Comparison of ENCODE assay signal across 6 cellular contexts in the genomic region with DNA sequence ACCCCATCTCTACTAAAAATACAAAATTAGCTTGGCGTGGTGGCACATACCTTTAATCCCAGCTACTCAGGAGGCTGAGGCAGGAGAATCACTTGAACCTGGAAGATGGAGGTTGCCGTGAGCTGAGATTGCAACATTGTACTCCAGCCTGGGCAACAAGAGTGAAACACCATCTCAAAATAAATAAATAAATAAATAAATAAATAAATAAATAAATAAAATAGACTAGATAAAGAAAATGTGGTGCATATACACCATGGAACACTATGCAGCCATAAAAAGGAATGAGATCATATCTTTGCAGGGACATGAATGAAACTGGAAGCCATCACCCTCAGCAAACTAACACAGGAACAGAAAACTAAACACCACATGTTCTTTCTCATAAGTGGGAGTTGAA.
DNase-seq lines count a peak whose midpoint lies in the region; ATAC-seq, FAIRE-seq and TF ChIP-seq lines count a peak whose summit lies in the region.
"Not testable (repeated sequence)": the region's sequence is repeated elsewhere in the genome, so short reads cannot be mapped to it uniquely, and the experiment has no call there.

No MANE protein-coding gene starts in this region.

- peaks cover 21% of the 10 kb centered on the region for H3K9me3 Mint-ChIP-seq in MCF 10A (ENCODE audit: unreplicated experiment)

- not testable (repeated sequence) for H3K27me3 Mint-ChIP-seq in MCF 10A (ENCODE audit: insufficient read depth, unreplicated experiment)

- H3K4me3 ChIP-seq in A549; HEK293 (ENCODE audit: low read depth, low read length); PC-3 (ENCODE audit: low read length); RWPE2 (ENCODE audit: severe bottlenecking): not testable (repeated sequence)

- FAIRE-seq in A549 (lab: Jason Lieb, UNC), result not testable (repeated sequence)

- not testable (repeated sequence) for BruUV-seq in PC-3 (replicated peaks; lab: Mats Ljungman, UMichigan); MCF 10A (replicated peaks; lab: Mats Ljungman, UMichigan)

- DNase-seq in A549 (ENCODE audit: low read depth in 1 of 2, low spot score in 1 of 2); PC-3; RWPE2 (ENCODE audit: low spot score); MCF 10A (ENCODE audit: unreplicated experiment); epithelial cell of prostate (ENCODE audit: low read depth, low spot score): not testable (repeated sequence)

- not testable (repeated sequence) for TF ChIP-seq CTCF in A549 (IDR thresholded peaks at IDR 0.05); HEK293 (tag by site-specific recombination; IDR thresholded peaks at IDR 0.05); PC-3 (conservative IDR thresholded peaks at IDR 0.05; ENCODE audit: low read depth, low read length); RWPE2 (IDR thresholded peaks at IDR 0.05; ENCODE audit: poor library complexity, severe bottlenecking); MCF 10A (IDR thresholded peaks at IDR 0.05; ENCODE audit: unreplicated experiment)

- not testable (repeated sequence) for H3K4me2 ChIP-seq in A549; PC-3 (ENCODE audit: low read length)

- H3K27ac ChIP-seq in A549; HEK293 (ENCODE audit: extremely low read depth, low read depth, low read length): not testable (repeated sequence)
- H3K27ac ChIP-seq in PC-3 (ENCODE audit: low read length), result peak overlapping the region; percentile 69
- peak overlapping the region; percentile 7 for H3K27ac ChIP-seq in RWPE2 (ENCODE audit: poor library complexity, severe bottlenecking)
- peak overlapping the region; percentile 13 for H3K27ac ChIP-seq in epithelial cell of prostate

- H3K4me1 Mint-ChIP-seq in MCF 10A (ENCODE audit: insufficient read depth, unreplicated experiment), result not testable (repeated sequence)

- not testable (repeated sequence) for H3K27me3 ChIP-seq in PC-3 (ENCODE audit: low read length); RWPE2 (ENCODE audit: insufficient read depth, poor library complexity, severe bottlenecking)

- not testable (repeated sequence) for TF ChIP-seq RAD21 in A549 (conservative IDR thresholded peaks at IDR 0.05 in 1 of 2, IDR thresholded peaks at IDR 0.05 in 1 of 2)

- not testable (repeated sequence) for H3K4me3 Mint-ChIP-seq in MCF 10A (ENCODE audit: unreplicated experiment)

- intact Hi-C loops in PC-3 (cut with micrococcal nuclease); MCF 10A (cut with micrococcal nuclease): not testable (repeated sequence)

- not testable (repeated sequence) for H2AFZ ChIP-seq in PC-3 (ENCODE audit: low read length)

- H3K9me2 ChIP-seq in PC-3 (replicated peaks; ENCODE audit: low read length), result not testable (repeated sequence)

- 86% methylated on average over 2 of the region's 2 CpGs for WGBS in A549 (ENCODE audit: missing lambda C conversion rate)

- H3K27ac Mint-ChIP-seq in MCF 10A (ENCODE audit: low read depth, unreplicated experiment), result peak overlapping the region; percentile 10

- not testable (repeated sequence) for H3K36me3 ChIP-seq in HEK293 (ENCODE audit: control insufficient read depth in 2 of 2, insufficient read depth in 1 of 2, low read length in 2 of 2); PC-3 (ENCODE audit: low read depth, low read length); RWPE2 (ENCODE audit: low read depth)

- not testable (repeated sequence) for H4K20me1 ChIP-seq in PC-3 (ENCODE audit: low read length)

- not testable (repeated sequence) for ATAC-seq in A549; PC-3; RWPE2 (ENCODE audit: low read depth)

- not testable (repeated sequence) for H3F3A ChIP-seq in PC-3 (ENCODE audit: low read length, unreplicated experiment)

- not testable (repeated sequence) for H3K9me3 ChIP-seq in A549; HEK293 (ENCODE audit: control insufficient read depth, insufficient read depth, low read depth, low read length); PC-3 (ENCODE audit: low read length); RWPE2 (ENCODE audit: severe bottlenecking)

- H3K9ac ChIP-seq in PC-3 (ENCODE audit: low read length), result not testable (repeated sequence)

- H3K36me3 Mint-ChIP-seq in MCF 10A (ENCODE audit: insufficient read depth, unreplicated experiment), result not testable (repeated sequence)

- POLR2A ChIA-PET in A549 (lab: Yijun Ruan, JAX); HEK293 (lab: Yijun Ruan, JAX); PC-3 (lab: Charles Lee; ENCODE audit: unreplicated experiment); MCF 10A (lab: Yijun Ruan, JAX): not testable (repeated sequence)

- TF ChIP-seq POLR2A in A549 (IDR thresholded peaks at IDR 0.05; ENCODE audit: low read length), result not testable (repeated sequence)

- CTCF ChIA-PET in A549 (lab: Yijun Ruan, JAX), result interaction anchor here (0.5 to 1.4 kb wide), 2 partner anchors 16 to 230 kb away, joined by 3 to 4 read pairs; no protein-coding TSS in a partner anchor
- CTCF ChIA-PET in HEK293 (lab: Yijun Ruan, JAX); PC-3 (lab: Charles Lee); MCF 10A (lab: Yijun Ruan, JAX): not testable (repeated sequence)

- not testable (repeated sequence) for TF ChIP-seq EP300 in A549 (IDR thresholded peaks at IDR 0.05)

- H3K79me2 ChIP-seq in PC-3 (ENCODE audit: low read length), result not testable (repeated sequence)

- not testable (repeated sequence) for H3K4me1 ChIP-seq in A549; HEK293 (ENCODE audit: control insufficient read depth, insufficient read depth, low read length); PC-3 (ENCODE audit: insufficient read depth, low read length); RWPE2 (ENCODE audit: insufficient read depth, poor library complexity, severe bottlenecking)

TF ChIP-seq in A549, 52 proteins besides CTCF, POLR2A, EP300 and RAD21:
- TF ChIP-seq ZC3H11A (IDR thresholded peaks at IDR 0.05), result peak; percentile 75

TF ChIP-seq in HEK293, 187 proteins besides CTCF, POLR2A, EP300 and RAD21 (continues in another document):
- TF ChIP-seq AEBP2 (tag by site-specific recombination; IDR thresholded peaks at IDR 0.05; ENCODE audit: borderline replicate concordance), result 0 out of 2 replicates have a peak, but pooled peaks have one; percentile 26
- peak; percentile 47; the same call in 1 of the 2 replicates for TF ChIP-seq ZNF664 (tag by site-specific recombination; IDR thresholded peaks at IDR 0.05)
- TF ChIP-seq ZNF202 (tag by site-specific recombination; IDR thresholded peaks at IDR 0.05; ENCODE audit: borderline replicate concordance), result peak; percentile 81; the same call in 1 of the 2 replicates
- peak; percentile 73 for TF ChIP-seq ZNF426 (tag by site-specific recombination; IDR thresholded peaks at IDR 0.05)
- peak; percentile 84 for TF ChIP-seq ZNF394 (tag by site-specific recombination; IDR thresholded peaks at IDR 0.05; ENCODE audit: borderline replicate concordance)
- TF ChIP-seq ZNF555 (tag by site-specific recombination; conservative IDR thresholded peaks at IDR 0.05), result peak; percentile 77
- peak; percentile 15; the same call in 1 of the 2 replicates for TF ChIP-seq ZNF266 (tag by site-specific recombination; IDR thresholded peaks at IDR 0.05; ENCODE audit: low read depth)
- TF ChIP-seq ZNF510 (tag by site-specific recombination; IDR thresholded peaks at IDR 0.05; ENCODE audit: insufficient replicate concordance), result peak; percentile 6
